ENCODE assay signal across 11 cellular contexts in genomic region chr2:127157651-127158460, GRCh38. TPM values are rescaled to one million over a fixed set of nuclear protein-coding genes. Genes with fewer than 3 reads are reported as not detected.
DNase-seq lines count a peak whose midpoint lies in the region; ATAC-seq, FAIRE-seq and TF ChIP-seq lines count a peak whose summit lies in the region.
"Had no signal": no experiment of that assay in that cellular context is flagged by ENCODE, and none has a peak within 500 bp of the region (broad histone marks: within the 10 kb centered on the region; RNA-seq: fewer than 3 reads in every experiment).

No MANE protein-coding gene starts in this region.

- H2AFZ ChIP-seq in HepG2 (ENCODE audit: low read length), result peak overlapping the region; percentile 28

- CTCF ChIA-PET in A549 (lab: Yijun Ruan, JAX) (interaction anchor here (0.5 to 1.2 kb wide), 3 partner anchors 12 to 108 kb away, joined by 3 to 5 read pairs (median 3); no protein-coding TSS in a partner anchor), HepG2 (lab: Yijun Ruan, JAX; ENCODE audit: low intra/inter-chr PET ratio, low total read pairs) (no interaction called here)

- H3K27me3 ChIP-seq in adrenal gland, result no peaks in the 10 kb centered on the region
- H3K27me3 ChIP-seq in HepG2 (ENCODE audit: control insufficient read depth in 1 of 2, insufficient read depth in 2 of 2, low read length in 2 of 2), result peaks cover 0 to 26% of the 10 kb centered on the region in 2 experiments; a peak in 2 of 5 replicates

- no peak for FAIRE-seq in A549 (lab: Jason Lieb, UNC)
- FAIRE-seq in HepG2 (lab: Jason Lieb, UNC), result peak; percentile 8

- H3K36me3 ChIP-seq in adrenal gland (replicated peaks in 1 of 2) (no peaks in the 10 kb centered on the region), HepG2 (replicated peaks in 1 of 2; ENCODE audit: control insufficient read depth in 1 of 2, insufficient read depth in 2 of 2, low read length in 2 of 2) (no peaks in the 10 kb centered on the region)

- H3K9me3 ChIP-seq in A549 (no peaks in the 10 kb centered on the region), adrenal gland (replicated peaks in 1 of 3) (no peaks in the 10 kb centered on the region), HepG2 (ENCODE audit: low read length) (no peaks in the 10 kb centered on the region)

- BruUV-seq in HepG2 (replicated peaks; lab: Mats Ljungman, UMichigan), result no TSS peak

- ATAC-seq in A549 (peak; percentile 11 to 63; a peak in 3 of 6 replicates), HepG2 (peak; percentile 92), HG03469 (IDR thresholded peaks at IDR 0.05; ENCODE audit: unreplicated experiment) (no peak), HG02973 (IDR thresholded peaks at IDR 0.05; ENCODE audit: unreplicated experiment) (no peak)

- 65% methylated on average over 14 of the region's 15 CpGs for WGBS in A549 (ENCODE audit: missing lambda C conversion rate)
- WGBS in adrenal gland, 4 donors, result 56 to 71% (median 62%) methylated on average over 12 to 15 of the region's 15 CpGs
- 19% methylated on average over 12 of the region's 15 CpGs for WGBS in HepG2 (ENCODE audit: low lambda C conversion rate)

- TF ChIP-seq RAD21 in A549 (conservative IDR thresholded peaks at IDR 0.05 in 1 of 2, IDR thresholded peaks at IDR 0.05 in 1 of 2) (no peak), HepG2 (CRISPR knock-in tag; IDR thresholded peaks at IDR 0.05) (peak; percentile 25; the same call in 1 of the 2 replicates)

- H3K4me1 ChIP-seq in A549, result peaks cover 29% of the 10 kb centered on the region
- peaks cover 11 to 18% of the 10 kb centered on the region in 2 donors for H3K4me1 ChIP-seq in adrenal gland (replicated peaks in 1 of 2)
- no peaks in the 10 kb centered on the region for H3K4me1 ChIP-seq in HepG2 (ENCODE audit: insufficient read depth, low read length)

- no peak overlapping the region for H3K9ac ChIP-seq in HepG2 (ENCODE audit: insufficient read depth, low read depth, low read length)

- no peak for TF ChIP-seq POLR2A in A549 (IDR thresholded peaks at IDR 0.05; ENCODE audit: low read length)
- TF ChIP-seq POLR2A in adrenal gland (IDR thresholded peaks at IDR 0.05), result no peak
- TF ChIP-seq POLR2A in HepG2 (IDR thresholded peaks at IDR 0.05; ENCODE audit: insufficient read depth in 1 of 2, low read depth in 2 of 2, low read length in 2 of 2), result no peak

- no peak overlapping the region for H3K4me2 ChIP-seq in A549
- H3K4me2 ChIP-seq in HepG2 (ENCODE audit: low read depth, low read length), result 0 out of 2 replicates have a peak overlapping the region, but pooled peaks have one; percentile 5

- H3K27ac ChIP-seq in A549 (peak overlapping the region in 1 of 2 experiments; percentile 24; a peak in 1 of 6 replicates), adrenal gland (no peak overlapping the region), HepG2 (ENCODE audit: extremely low read length, insufficient read depth, low read length) (no peak overlapping the region)

- H3K4me3 ChIP-seq in A549, result no peak overlapping the region
- no peak overlapping the region for H3K4me3 ChIP-seq in adrenal gland
- no peak overlapping the region for H3K4me3 ChIP-seq in HepG2 (replicated peaks in 1 of 3; ENCODE audit: insufficient read depth in 1 of 3, low read depth in 2 of 3, low read length in 3 of 3)
- H3K4me3 ChIP-seq: lung had no signal

- H4K20me1 ChIP-seq in HepG2 (ENCODE audit: insufficient read depth, low read length), result no peaks in the 10 kb centered on the region

- TF ChIP-seq CTCF in A549 (IDR thresholded peaks at IDR 0.05) (no peak), GM12874 (IDR thresholded peaks at IDR 0.05; ENCODE audit: insufficient read depth, low read depth, low read length) (peak; percentile 32; the same call in 1 of the 2 replicates), adrenal gland (IDR thresholded peaks at IDR 0.05) (peak in 1 of 6 experiments; percentile 22), HepG2 (CRISPR knock-in tag; IDR thresholded peaks at IDR 0.05) (peak; percentile 47)

- intact Hi-C loops in adrenal gland (cut with DNase I), result no loop called here
- intact Hi-C loops in HepG2 (cut with micrococcal nuclease; ENCODE audit: unreplicated experiment), result no loop called here

- POLR2A ChIA-PET in A549 (lab: Yijun Ruan, JAX), result no interaction called here
- POLR2A ChIA-PET in HepG2 (lab: Yijun Ruan, JAX), result no interaction called here

- H3K79me2 ChIP-seq in HepG2 (ENCODE audit: insufficient read depth, low read length), result no peaks in the 10 kb centered on the region

- in situ Hi-C loops in HepG2 (cut with HindIII; ENCODE audit: extremely low pct_ligation_motif_present, low pct_unique_long_range_greater_than_20kb), result no loop called here

- DNase-seq in A549 (ENCODE audit: low read depth in 1 of 2, low spot score in 1 of 2), result no peak
- peak in 4 of 7 donors; percentile 14 to 49 (median 38) for DNase-seq in adrenal gland
- DNase-seq in HepG2 (ENCODE audit: low spot score), result peak; percentile 20
- DNase-seq in MV-4-11 (lab: John Stamatoyannopoulos, UW), result no peak
- DNase-seq in DMS114 treated with DMSO at 0.1 percent for 48 hours (lab: John Stamatoyannopoulos, UW; ENCODE audit: unreplicated experiment), result no peak
- DNase-seq: activated naive CD4-positive, alpha-beta T cell; NK-92 treated with Interleukin-12 subunit alpha and Interleukin-12 subunit beta, amount 100 ng/mL, for 24 hours had no signal

- TF ChIP-seq EP300 in A549 (IDR thresholded peaks at IDR 0.05) (no peak), HepG2 (IDR thresholded peaks at IDR 0.05; ENCODE audit: low read depth in 2 of 2, low read length in 2 of 2) (no peak), HepG2 (CRISPR knock-in tag; IDR thresholded peaks at IDR 0.05; ENCODE audit: borderline replicate concordance) (no peak)

TF ChIP-seq in A549, 52 proteins besides CTCF, POLR2A, EP300 and RAD21 (continues in another document):
- TF ChIP-seq CEBPB (IDR thresholded peaks at IDR 0.05) (no peak), E2F6 (IDR thresholded peaks at IDR 0.05; ENCODE audit: borderline replicate concordance, low read depth) (no peak), JUN (IDR thresholded peaks at IDR 0.05) (no peak), ZFP36 (IDR thresholded peaks at IDR 0.05; ENCODE audit: borderline replicate concordance, partially characterized antibody) (no peak), JUNB (IDR thresholded peaks at IDR 0.05) (no peak), MYC (IDR thresholded peaks at IDR 0.05; ENCODE audit: borderline replicate concordance, low read length) (no peak), CBX8 (IDR thresholded peaks at IDR 0.05) (no peak)

TF ChIP-seq in HepG2, 621 proteins besides CTCF, POLR2A, EP300 and RAD21 (continues in another document):
- TF ChIP-seq HMG20B (CRISPR knock-in tag; conservative IDR thresholded peaks at IDR 0.05), result no peak
- peak; percentile 49 for TF ChIP-seq STAG1 (CRISPR knock-in tag; IDR thresholded peaks at IDR 0.05)

RNA-seq across cellular contexts. Expression of gene BIN1, which starts 50.9 kb away (rescaled TPM):
- 12.4 and 15.5 TPM in 2 replicates for polyA plus RNA-seq in A549 (2011; rRNA removed)
- polyA plus RNA-seq in A549 (2012; cell fraction: cytosol; rRNA removed), result 38.5 and 38.9 TPM in 2 replicates
- polyA plus RNA-seq in A549 (2012; cell fraction: nucleus; rRNA removed), result 35.0 and 42.2 TPM in 2 replicates
- polyA plus RNA-seq in A549 (2017; fragmentation: RNase III; extraction: RNeasy Plus Mini Kit Qiagen cat#74134 plus additional on column Dnase treatment), result 32.3 to 41.5 TPM (median 34.1 TPM) in 3 replicates
- polyA minus RNA-seq in A549 (2011; rRNA and poly(A)+ RNA removed), result 14.2 and 15.8 TPM in 2 replicates
- total RNA-seq in adrenal gland, result 100 to 1,000 TPM in 7 of 8 donors, 10 to 100 TPM in 1; 84.0 to 207 (median 134) TPM
- 100 to 1,000 TPM in 1 of 3 donors, 10 to 100 TPM in 2; 80.3 to 113 (median 97.5) TPM for polyA plus RNA-seq in adrenal gland
- total RNA-seq in HepG2 (2016; rRNA removed; fragmentation: Illumina TruSeq; extraction: Trizol), result 0.93 and 0.98 TPM in 2 replicates
- total RNA-seq in HepG2 (2016; cell fraction: cytosol; rRNA removed; fragmentation: Illumina TruSeq; extraction: Trizol; ENCODE audit: low read depth), result 0.61 and 1.1 TPM in 2 replicates
- 0.58 and 0.97 TPM in 2 replicates for total RNA-seq in HepG2 (2016; cell fraction: insoluble cytoplasmic fraction; rRNA removed; fragmentation: Illumina TruSeq; extraction: Trizol)
- total RNA-seq in HepG2 (2016; cell fraction: membrane; rRNA removed; fragmentation: Illumina TruSeq; extraction: Trizol), result 1.2 TPM in 2 replicates
- total RNA-seq in HepG2 (2016; cell fraction: nucleus; rRNA removed; fragmentation: Illumina TruSeq; extraction: Trizol), result 0.28 and 0.41 TPM in 2 replicates
- polyA plus RNA-seq in HepG2 (2011; rRNA removed), result 0.51 and 1.2 TPM in 2 replicates
- polyA plus RNA-seq in HepG2 (2011; cell fraction: cytosol; rRNA removed), result 0.42 and 1.3 TPM in 2 replicates
- polyA plus RNA-seq in HepG2 (2011; cell fraction: nucleus; rRNA removed), result 1.2 and 2.2 TPM in 2 replicates
- polyA plus RNA-seq in HepG2 (2012), result 1.3 and 1.6 TPM in 2 replicates
- 0.84 and 1.2 TPM in 2 replicates for polyA plus RNA-seq in HepG2 (2016; cell fraction: cytosol; fragmentation: Illumina TruSeq; extraction: Trizol; ENCODE audit: low read depth)
- polyA plus RNA-seq in HepG2 (2016; cell fraction: insoluble cytoplasmic fraction; fragmentation: Illumina TruSeq; extraction: Trizol; ENCODE audit: low read depth), result 1.0 and 1.9 TPM in 2 replicates
- polyA plus RNA-seq in HepG2 (2016; cell fraction: membrane; fragmentation: Illumina TruSeq; extraction: Trizol; ENCODE audit: low read depth), result 0.97 and 1.1 TPM in 2 replicates
- polyA plus RNA-seq in HepG2 (2016; cell fraction: nucleus; fragmentation: Illumina TruSeq; extraction: Trizol; ENCODE audit: insufficient read depth, low read depth), result 0.85 and 0.91 TPM in 2 replicates
- polyA minus RNA-seq in HepG2 (2011; rRNA and poly(A)+ RNA removed; ENCODE audit: low replicate concordance), result 0.84 and 28.9 TPM in 2 replicates
- 0.59 and 0.79 TPM in 2 replicates for polyA minus RNA-seq in HepG2 (2011; cell fraction: cytosol; rRNA and poly(A)+ RNA removed)
- polyA minus RNA-seq in HepG2 (2011; cell fraction: nucleus; rRNA and poly(A)+ RNA removed), result 0.50 and 0.90 TPM in 2 replicates

Comparison
In these comparisons a context has a peak if more than half of its experiments do, and no peak if none do; other contexts are left out.
1. ATAC-seq: peak in A549 (2 of 2) and HepG2 (single experiment); none in HG03469 (single experiment) and HG02973 (single experiment).
2. DNase-seq: peak in adrenal gland (4 of 7) and HepG2 (single experiment); none in A549 (0 of 2), MV-4-11 (single experiment) and DMS114 treated with DMSO at 0.1 percent for 48 hours (single experiment).
3. RNA of gene BIN1, which starts 50.9 kb away (polyA plus RNA-seq): 80.3 to 113 TPM in adrenal gland and 12.4 to 42.2 TPM in A549; 0.42 to 2.2 TPM in HepG2; every median in the first group is over 4 times any median in the second.
4. Of the 38 proteins assayed by ChIP-seq in both HepG2 and A549: peak only in HepG2: CTCF and RAD21; only in A549: none; in both: none; in neither: 36.